ENCODE assay signal across 15 cellular contexts in the genomic region with DNA sequence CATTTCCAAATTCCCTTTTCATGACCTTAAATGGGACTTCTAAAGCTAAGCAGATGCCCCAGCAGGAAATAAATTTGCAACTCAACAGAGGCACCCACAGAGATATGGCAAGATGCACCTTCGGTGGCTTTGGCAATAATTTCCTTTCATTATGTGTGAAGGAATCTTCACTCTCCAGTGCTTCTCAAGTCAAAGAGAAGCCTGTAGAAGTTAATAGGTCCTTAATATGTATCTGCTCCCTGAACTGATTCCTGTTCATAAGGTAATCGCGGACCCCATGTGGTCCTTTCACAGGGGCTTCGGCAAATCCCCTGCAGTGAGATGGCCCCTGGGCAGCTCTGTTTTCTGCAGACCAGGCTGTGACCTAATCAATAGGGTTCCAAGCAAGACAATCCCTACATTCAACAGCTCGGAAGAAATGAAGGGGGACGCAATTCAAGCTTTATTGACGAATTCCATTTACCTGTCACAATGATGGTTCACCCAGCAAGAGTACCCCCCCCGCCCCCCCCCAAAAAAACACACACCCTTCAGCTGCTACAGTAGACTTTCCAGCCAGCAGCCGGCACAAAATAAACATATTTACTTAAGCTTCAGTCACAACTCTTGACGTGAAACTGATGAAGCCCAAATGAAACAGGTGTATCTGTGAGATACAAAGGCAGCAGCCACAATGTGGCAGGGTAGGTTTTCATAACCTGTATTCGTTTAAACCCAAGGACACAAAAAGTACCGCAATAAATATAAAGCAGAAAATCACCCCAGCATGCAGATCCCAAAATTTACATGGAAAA. TPM values are rescaled to one million over a fixed set of nuclear protein-coding genes. Genes with fewer than 3 reads are reported as not detected.
A peak's percentile ranks its signal among the peaks of the same experiment; 100 is the strongest.
DNase-seq lines count a peak whose midpoint lies in the region; ATAC-seq and TF ChIP-seq lines count a peak whose summit lies in the region.
"Had no signal": no experiment of that assay in that cellular context is flagged by ENCODE, and none has a peak within 500 bp of the region (broad histone marks: within the 10 kb centered on the region; RNA-seq: fewer than 3 reads in every experiment).

No MANE protein-coding gene starts in this region.

- H3K4me3 ChIP-seq in HCT116 (replicated peaks in 1 of 2; ENCODE audit: low read depth in 1 of 2, low read length in 2 of 2) (no peak overlapping the region), gastroesophageal sphincter (no peak overlapping the region), trophoblast cell (ENCODE audit: low read depth, low read length) (no peak overlapping the region)
- H3K4me3 ChIP-seq: gastrocnemius medialis, thoracic aorta had no signal

- H3K79me2 ChIP-seq in HCT116 (ENCODE audit: insufficient read depth, low read length) (peaks cover 100% of the 10 kb centered on the region), trophoblast cell (ENCODE audit: control insufficient read depth, insufficient read depth, low read length, poor library complexity) (peaks cover 2% of the 10 kb centered on the region)

- H3K9ac ChIP-seq in HCT116 (ENCODE audit: low read length) = 0 out of 2 replicates have a peak overlapping the region, but pooled peaks have one; percentile 2
- H3K9ac ChIP-seq in trophoblast cell (ENCODE audit: low read length) = no peak overlapping the region

- no peak overlapping the region for H3K18ac ChIP-seq in trophoblast cell (ENCODE audit: low read length)

- no peak overlapping the region for H2AK5ac ChIP-seq in trophoblast cell (ENCODE audit: low read length)

- H3K23ac ChIP-seq in trophoblast cell (ENCODE audit: low read length) = no peak overlapping the region

- peak overlapping the region; percentile 49 for H3K4ac ChIP-seq in trophoblast cell (ENCODE audit: low read depth, low read length)

- H2BK5ac ChIP-seq in trophoblast cell (ENCODE audit: low read depth, low read length, poor library complexity) = no peak overlapping the region

- H3K14ac ChIP-seq in trophoblast cell (ENCODE audit: low read length) = no peak overlapping the region

- RAD21 ChIA-PET in HCT116 (lab: Charles Lee; ENCODE audit: low non-redundant PET in 1 of 2, low total read pairs in 2 of 2, uncharacterized antibody in 2 of 2, unreplicated experiment in 2 of 2) = no interaction called here

- H3K27ac ChIP-seq in HCT116 (ENCODE audit: low read depth, low read length) (no peak overlapping the region; the same call in 1 of the 2 replicates), gastroesophageal sphincter (peak overlapping the region in 3 of 4 donors; percentile 9 to 62 (median 57)), trophoblast cell (ENCODE audit: low read depth, low read length) (no peak overlapping the region)
- H3K27ac ChIP-seq: gastrocnemius medialis, thoracic aorta had no signal

- H2AFZ ChIP-seq in HCT116 (ENCODE audit: low read depth, low read length, poor library complexity, severe bottlenecking) = no peak overlapping the region
- H2AFZ ChIP-seq in trophoblast cell (ENCODE audit: insufficient read depth, low read length, poor library complexity) = no peak overlapping the region

- H3K27me3 ChIP-seq in HCT116 (ENCODE audit: insufficient read depth, low read length) (no peaks in the 10 kb centered on the region), gastroesophageal sphincter (no peaks in the 10 kb centered on the region), trophoblast cell (ENCODE audit: insufficient read depth, low read length) (no peaks in the 10 kb centered on the region)
- H3K27me3 ChIP-seq: gastrocnemius medialis had no signal

- WGBS in gastroesophageal sphincter (ENCODE audit: low coverage in 1 of 2), 2 donors = 66 to 72% methylated on average over 8 to 9 of the region's 12 CpGs
- WGBS in trophoblast cell (ENCODE audit: extremely low coverage, insufficient coverage, insufficient read length) = no CpG with 5 or more reads among the region's 12 CpGs

- no peak overlapping the region for H4K8ac ChIP-seq in trophoblast cell (ENCODE audit: low read depth, low read length)

- peaks cover 86% of the 10 kb centered on the region for H4K20me1 ChIP-seq in HCT116 (ENCODE audit: insufficient read depth)

- no peak for DNase-seq in HCT116 (ENCODE audit: low read depth, low spot score)
- peak; percentile 45 for DNase-seq in NCI-H345 treated with DMSO at 0.1 percent for 48 hours (lab: John Stamatoyannopoulos, UW; ENCODE audit: unreplicated experiment)
- DNase-seq in trophoblast cell = no peak
- DNase-seq in activated CD4-positive, alpha-beta T cell treated with anti-CD3 and anti-CD28 coated beads, Interleukin-2, amount 50 U/mL, for 4 hours = no peak
- no peak for DNase-seq in NCI-H1694 (lab: John Stamatoyannopoulos, UW)
- DNase-seq in amniotic stem cell (lab: John Stamatoyannopoulos, UW) = no peak
- DNase-seq: activated CD4-positive, alpha-beta T cell treated with anti-CD3 and anti-CD28 coated beads, Interleukin-2, amount 50 U/mL, for 48 hours; effector CD8-positive, alpha-beta T cell; gastrocnemius medialis; Karpas-422; NCI-H2227 treated with DMSO at 0.1 percent for 48 hours had no signal

- H3K36me3 ChIP-seq in HCT116 (ENCODE audit: control insufficient read depth in 1 of 2, insufficient read depth in 2 of 2, low read length in 2 of 2) (peaks cover 4 to 36% of the 10 kb centered on the region in 2 experiments; a peak in 3 of 4 replicates), gastroesophageal sphincter (no peaks in the 10 kb centered on the region), trophoblast cell (ENCODE audit: control insufficient read depth in 1 of 2, insufficient read depth in 2 of 2, low read length in 2 of 2) (peaks cover 1 to 3% of the 10 kb centered on the region in 2 experiments)
- H3K36me3 ChIP-seq: gastrocnemius medialis, thoracic aorta had no signal

- H3K9me3 ChIP-seq in HCT116 (ENCODE audit: control insufficient read depth in 1 of 2, insufficient read depth in 1 of 2, low read depth in 1 of 2, low read length in 2 of 2) = no peaks in the 10 kb centered on the region
- no peaks in the 10 kb centered on the region for H3K9me3 ChIP-seq in gastroesophageal sphincter
- H3K9me3 ChIP-seq in trophoblast cell (ENCODE audit: insufficient read depth, low read depth, low read length) = peaks cover 2% of the 10 kb centered on the region
- H3K9me3 ChIP-seq: gastrocnemius medialis, thoracic aorta had no signal

- H3K4me2 ChIP-seq in HCT116 (ENCODE audit: low read length) (peak overlapping the region; percentile 58; the same call in 1 of the 2 replicates), trophoblast cell (ENCODE audit: low read length) (no peak overlapping the region)

- peaks cover 71 to 83% of the 10 kb centered on the region in 2 experiments for H3K4me1 ChIP-seq in HCT116 (ENCODE audit: control insufficient read depth in 1 of 2, insufficient read depth in 2 of 2, low read length in 2 of 2)
- H3K4me1 ChIP-seq in gastroesophageal sphincter = peaks cover 12 to 65% (median 19%) of the 10 kb centered on the region in 3 donors
- peaks cover 6 to 9% of the 10 kb centered on the region in 2 experiments for H3K4me1 ChIP-seq in trophoblast cell (ENCODE audit: control insufficient read depth in 1 of 2, insufficient read depth in 2 of 2, low read length in 2 of 2)
- H3K4me1 ChIP-seq: gastrocnemius medialis had no signal

- no peak for TF ChIP-seq EP300 in gastroesophageal sphincter (IDR thresholded peaks at IDR 0.05)

- no TSS peak for BruUV-seq in HCT116 (replicated peaks; lab: Mats Ljungman, UMichigan)

- H3K79me1 ChIP-seq in trophoblast cell (ENCODE audit: low read length) = peaks cover 2% of the 10 kb centered on the region

- peak overlapping the region; percentile 66 for H2BK12ac ChIP-seq in trophoblast cell (ENCODE audit: low read length)

- TF ChIP-seq CTCF in HCT116 (IDR thresholded peaks at IDR 0.05 in 2 of 3, conservative IDR thresholded peaks at IDR 0.05 in 1 of 3; ENCODE audit: borderline replicate concordance in 1 of 3, insufficient read depth in 1 of 3, low read depth in 2 of 3, low read length in 2 of 3) (no peak), gastroesophageal sphincter (IDR thresholded peaks at IDR 0.05) (no peak)

- TF ChIP-seq POLR2A in HCT116 (IDR thresholded peaks at IDR 0.05; ENCODE audit: borderline replicate concordance, extremely low read depth, insufficient read depth, insufficient read length) (no peak), gastroesophageal sphincter (IDR thresholded peaks at IDR 0.05) (no peak)

- intact Hi-C loops in HCT116 (cut with micrococcal nuclease) = no loop called here

- ATAC-seq in HCT116 = no peak
- ATAC-seq in gastroesophageal sphincter = no peak
- ATAC-seq in GM19324 (IDR thresholded peaks at IDR 0.05; ENCODE audit: low FRiP score, unreplicated experiment) = no peak
- ATAC-seq: activated T-helper 17 cell treated with anti-CD3 and anti-CD28 coated beads, Interleukin-2, amount 50 U/mL, for 72 hours; gastrocnemius medialis had no signal

- H4K91ac ChIP-seq in trophoblast cell (ENCODE audit: low read depth, low read length) = no peak overlapping the region

- no peaks in the 10 kb centered on the region for H3K9me2 ChIP-seq in HCT116 (ENCODE audit: insufficient read depth)

- CTCF ChIA-PET in HCT116 (lab: Charles Lee) = no interaction called here

- no peak for TF ChIP-seq RAD21 in HCT116 (IDR thresholded peaks at IDR 0.05; ENCODE audit: low read depth)

- no peak overlapping the region for H2BK120ac ChIP-seq in trophoblast cell (ENCODE audit: insufficient read depth, low read length, poor library complexity)

- H4K12ac ChIP-seq in trophoblast cell (ENCODE audit: low read depth, low read length) = no peak overlapping the region

- POLR2A ChIA-PET in HCT116 (lab: Charles Lee) = interaction anchor here (0.6 kb wide), 1 partner anchor 325 kb away, joined by 4 read pairs; no protein-coding TSS in a partner anchor

TF ChIP-seq in HCT116, 20 proteins besides CTCF, POLR2A, EP300 and RAD21:
- TF ChIP-seq SIN3A (IDR thresholded peaks at IDR 0.05; ENCODE audit: low read depth) = no peak
- no peak for TF ChIP-seq ZFX (IDR thresholded peaks at IDR 0.05)
- TF ChIP-seq POLR2AphosphoS5 (IDR thresholded peaks at IDR 0.05; ENCODE audit: low read depth, low read length) = no peak

RNA-seq across cellular contexts. Expression of a gene that starts 35.3 kb away (rescaled TPM):
- total RNA-seq in HCT116 (2021; ENCODE audit: unreplicated experiment) (676 TPM), gastroesophageal sphincter (100 to 1,000 TPM in 3 of 4 donors, 10 to 100 TPM in 1; 84.4 to 279 (median 154) TPM)
- polyA plus RNA-seq in HCT116 (2012) = 458 and 528 TPM in 2 replicates
- polyA plus RNA-seq in trophoblast cell (2013) = 37.6 and 37.9 TPM in 2 replicates
- total RNA-seq: activated T-helper 17 cell treated with anti-CD3 and anti-CD28 coated beads, Interleukin-2, amount 50 U/mL, for 72 hours had no signal

Comparison
In these comparisons a context has a peak if more than half of its experiments do, and no peak if none do; other contexts are left out.
1. H3K27ac ChIP-seq: peak in gastroesophageal sphincter (3 of 4); none in HCT116 (single experiment) and trophoblast cell (single experiment).